Comparison of ENCODE assay signal across 1 cellular context in the genomic region with DNA sequence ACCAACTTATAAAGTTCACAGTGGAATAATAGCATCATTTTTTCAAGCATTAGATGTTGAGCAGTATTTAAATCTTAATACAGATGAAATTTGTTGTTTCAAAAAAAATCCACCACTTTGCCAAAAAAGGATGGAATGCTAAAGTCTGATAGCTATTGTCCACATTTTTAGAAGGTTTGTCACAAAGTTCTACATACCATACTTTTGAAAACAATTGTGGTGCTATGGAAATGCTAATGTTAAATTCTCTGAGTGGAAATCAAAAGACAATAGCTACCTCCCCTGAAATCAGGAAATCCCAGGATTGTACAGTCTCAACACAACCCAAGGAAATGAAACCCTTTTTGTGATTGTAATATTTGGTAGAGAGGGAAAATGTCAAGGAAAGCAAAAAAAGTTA.
TF ChIP-seq lines count a peak whose summit lies in the region.

No MANE protein-coding gene starts in this region.

TF ChIP-seq in GM23338, 12 proteins besides CTCF, POLR2A, EP300 and RAD21 (continued from another document):
- no peak for TF ChIP-seq REST (IDR thresholded peaks at IDR 0.05; ENCODE audit: unreplicated experiment)
- TF ChIP-seq ZNF331 (CRISPR knock-in tag; IDR thresholded peaks at IDR 0.05; ENCODE audit: low read depth), result no peak
- no peak for TF ChIP-seq CREB1 (CRISPR knock-in tag; IDR thresholded peaks at IDR 0.05; ENCODE audit: low read depth)
- TF ChIP-seq EZH2phosphoT487 (IDR thresholded peaks at IDR 0.05; ENCODE audit: unreplicated experiment), result no peak
- no peak for TF ChIP-seq STAT1 (IDR thresholded peaks at IDR 0.05; ENCODE audit: unreplicated experiment)
- no peak for TF ChIP-seq POLR2AphosphoS5 (IDR thresholded peaks at IDR 0.05; ENCODE audit: low read depth)
- TF ChIP-seq, protein P1, sequence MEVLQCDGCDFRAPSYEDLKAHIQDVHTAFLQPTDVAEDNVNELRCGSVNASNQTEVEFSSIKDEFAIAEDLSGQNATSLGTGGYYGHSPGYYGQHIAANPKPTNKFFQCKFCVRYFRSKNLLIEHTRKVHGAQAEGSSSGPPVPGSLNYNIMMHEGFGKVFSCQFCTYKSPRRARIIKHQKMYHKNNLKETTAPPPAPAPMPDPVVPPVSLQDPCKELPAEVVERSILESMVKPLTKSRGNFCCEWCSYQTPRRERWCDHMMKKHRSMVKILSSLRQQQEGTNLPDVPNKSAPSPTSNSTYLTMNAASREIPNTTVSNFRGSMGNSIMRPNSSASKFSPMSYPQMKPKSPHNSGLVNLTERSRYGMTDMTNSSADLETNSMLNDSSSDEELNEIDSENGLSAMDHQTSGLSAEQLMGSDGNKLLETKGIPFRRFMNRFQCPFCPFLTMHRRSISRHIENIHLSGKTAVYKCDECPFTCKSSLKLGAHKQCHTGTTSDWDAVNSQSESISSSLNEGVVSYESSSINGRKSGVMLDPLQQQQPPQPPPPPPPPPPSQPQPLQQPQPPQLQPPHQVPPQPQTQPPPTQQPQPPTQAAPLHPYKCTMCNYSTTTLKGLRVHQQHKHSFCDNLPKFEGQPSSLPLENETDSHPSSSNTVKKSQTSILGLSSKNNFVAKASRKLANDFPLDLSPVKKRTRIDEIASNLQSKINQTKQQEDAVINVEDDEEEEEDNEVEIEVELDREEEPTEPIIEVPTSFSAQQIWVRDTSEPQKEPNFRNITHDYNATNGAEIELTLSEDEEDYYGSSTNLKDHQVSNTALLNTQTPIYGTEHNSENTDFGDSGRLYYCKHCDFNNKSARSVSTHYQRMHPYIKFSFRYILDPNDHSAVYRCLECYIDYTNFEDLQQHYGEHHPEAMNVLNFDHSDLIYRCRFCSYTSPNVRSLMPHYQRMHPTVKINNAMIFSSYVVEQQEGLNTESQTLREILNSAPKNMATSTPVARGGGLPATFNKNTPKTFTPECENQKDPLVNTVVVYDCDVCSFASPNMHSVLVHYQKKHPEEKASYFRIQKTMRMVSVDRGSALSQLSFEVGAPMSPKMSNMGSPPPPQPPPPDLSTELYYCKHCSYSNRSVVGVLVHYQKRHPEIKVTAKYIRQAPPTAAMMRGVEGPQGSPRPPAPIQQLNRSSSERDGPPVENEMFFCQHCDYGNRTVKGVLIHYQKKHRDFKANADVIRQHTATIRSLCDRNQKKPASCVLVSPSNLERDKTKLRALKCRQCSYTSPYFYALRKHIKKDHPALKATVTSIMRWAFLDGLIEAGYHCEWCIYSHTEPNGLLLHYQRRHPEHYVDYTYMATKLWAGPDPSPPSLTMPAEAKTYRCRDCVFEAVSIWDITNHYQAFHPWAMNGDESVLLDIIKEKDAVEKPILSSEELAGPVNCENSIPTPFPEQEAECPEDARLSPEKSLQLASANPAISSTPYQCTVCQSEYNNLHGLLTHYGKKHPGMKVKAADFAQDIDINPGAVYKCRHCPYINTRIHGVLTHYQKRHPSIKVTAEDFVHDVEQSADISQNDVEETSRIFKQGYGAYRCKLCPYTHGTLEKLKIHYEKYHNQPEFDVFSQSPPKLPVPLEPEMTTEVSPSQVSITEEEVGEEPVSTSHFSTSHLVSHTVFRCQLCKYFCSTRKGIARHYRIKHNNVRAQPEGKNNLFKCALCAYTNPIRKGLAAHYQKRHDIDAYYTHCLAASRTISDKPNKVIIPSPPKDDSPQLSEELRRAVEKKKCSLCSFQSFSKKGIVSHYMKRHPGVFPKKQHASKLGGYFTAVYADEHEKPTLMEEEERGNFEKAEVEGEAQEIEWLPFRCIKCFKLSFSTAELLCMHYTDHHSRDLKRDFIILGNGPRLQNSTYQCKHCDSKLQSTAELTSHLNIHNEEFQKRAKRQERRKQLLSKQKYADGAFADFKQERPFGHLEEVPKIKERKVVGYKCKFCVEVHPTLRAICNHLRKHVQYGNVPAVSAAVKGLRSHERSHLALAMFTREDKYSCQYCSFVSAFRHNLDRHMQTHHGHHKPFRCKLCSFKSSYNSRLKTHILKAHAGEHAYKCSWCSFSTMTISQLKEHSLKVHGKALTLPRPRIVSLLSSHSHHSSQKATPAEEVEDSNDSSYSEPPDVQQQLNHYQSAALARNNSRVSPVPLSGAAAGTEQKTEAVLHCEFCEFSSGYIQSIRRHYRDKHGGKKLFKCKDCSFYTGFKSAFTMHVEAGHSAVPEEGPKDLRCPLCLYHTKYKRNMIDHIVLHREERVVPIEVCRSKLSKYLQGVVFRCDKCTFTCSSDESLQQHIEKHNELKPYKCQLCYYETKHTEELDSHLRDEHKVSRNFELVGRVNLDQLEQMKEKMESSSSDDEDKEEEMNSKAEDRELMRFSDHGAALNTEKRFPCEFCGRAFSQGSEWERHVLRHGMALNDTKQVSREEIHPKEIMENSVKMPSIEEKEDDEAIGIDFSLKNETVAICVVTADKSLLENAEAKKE (CRISPR knock-in tag; IDR thresholded peaks at IDR 0.05), result no peak
- TF ChIP-seq NANOG (IDR thresholded peaks at IDR 0.05; ENCODE audit: borderline replicate concordance), result no peak
- no peak for TF ChIP-seq JUNB (IDR thresholded peaks at IDR 0.05; ENCODE audit: unreplicated experiment)
